ENCODE assay signal across 11 cellular contexts in the genomic region with DNA sequence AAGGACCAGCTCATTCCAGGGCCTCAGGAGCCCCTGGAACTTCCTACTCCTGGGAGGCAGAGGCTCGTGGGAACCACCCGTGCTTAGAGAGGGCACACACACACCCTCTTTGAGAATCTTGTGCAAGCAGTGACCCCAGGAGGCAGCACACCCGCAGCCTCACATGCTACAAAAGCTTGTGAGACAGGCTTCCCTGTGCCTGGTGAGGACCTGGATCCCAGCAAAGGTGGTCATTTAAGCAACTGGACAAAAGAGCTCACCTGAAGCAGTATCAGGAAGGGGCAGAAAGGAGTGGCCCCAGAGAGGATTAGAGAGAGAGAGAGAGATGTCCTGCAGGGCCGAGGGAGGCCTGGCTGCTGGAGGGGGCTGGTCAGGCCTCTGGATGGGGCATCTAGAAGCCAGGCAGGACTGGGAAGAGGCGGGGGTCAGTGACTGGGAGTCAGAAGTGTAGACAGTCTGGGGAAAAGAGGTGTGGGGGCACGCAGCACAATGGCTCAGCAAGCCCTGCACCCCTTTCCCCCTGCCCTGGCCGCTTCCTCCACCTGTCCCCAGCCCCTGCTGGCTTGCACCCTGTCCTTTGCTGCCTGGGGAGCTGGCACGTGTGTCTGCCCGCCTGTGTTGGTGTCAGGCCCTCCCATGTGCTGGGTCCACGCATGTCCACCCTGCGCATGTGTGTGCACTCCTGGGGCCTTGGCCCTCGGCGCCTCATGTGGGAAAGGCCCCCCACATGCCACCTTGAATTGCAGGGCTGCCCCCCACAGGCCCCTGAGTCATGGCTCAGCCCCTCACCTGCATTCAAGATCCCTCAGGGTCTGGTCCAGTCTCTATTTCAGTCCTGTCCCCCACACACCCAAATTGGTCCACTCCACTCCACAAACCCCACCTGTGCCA. TPM values are rescaled to one million over a fixed set of nuclear protein-coding genes. Genes with fewer than 3 reads are reported as not detected.
DNase-seq lines count a peak whose midpoint lies in the region; ATAC-seq, FAIRE-seq and TF ChIP-seq lines count a peak whose summit lies in the region.
"Had no signal": no experiment of that assay in that cellular context is flagged by ENCODE, and none has a peak within 500 bp of the region (broad histone marks: within the 10 kb centered on the region; RNA-seq: fewer than 3 reads in every experiment).

No MANE protein-coding gene starts in this region.

- H3K27me3 Mint-ChIP-seq in activated T-cell treated with anti-CD3 and anti-CD28 coated beads, Interleukin-2, amount 50 U/mL, for 24 hours, result no peaks in the 10 kb centered on the region
- no peaks in the 10 kb centered on the region for H3K27me3 Mint-ChIP-seq in activated T-cell treated with anti-CD3 and anti-CD28 coated beads, Interleukin-2, amount 50 U/mL, for 4 hours (ENCODE audit: low read depth)
- no peaks in the 10 kb centered on the region for H3K27me3 Mint-ChIP-seq in activated T-helper 17 cell treated with anti-CD3 and anti-CD28 coated beads, Interleukin-2, amount 50 U/mL, for 72 hours
- H3K27me3 Mint-ChIP-seq in stimulated activated naive CD8-positive, alpha-beta T cell treated with anti-CD3 and anti-CD28 coated beads, Interleukin-15, Interleukin-2, amounts not matched to agents 100 ng/mL and 50 ng/mL, for 24 hours, result no peaks in the 10 kb centered on the region

- H3K27ac Mint-ChIP-seq in activated T-cell treated with anti-CD3 and anti-CD28 coated beads, Interleukin-2, amount 50 U/mL, for 24 hours, result peak overlapping the region; percentile 86
- peak overlapping the region; percentile 86 for H3K27ac Mint-ChIP-seq in activated T-helper 17 cell treated with anti-CD3 and anti-CD28 coated beads, Interleukin-2, amount 50 U/mL, for 72 hours
- peak overlapping the region; percentile 65 for H3K27ac Mint-ChIP-seq in stimulated activated naive CD8-positive, alpha-beta T cell treated with anti-CD3 and anti-CD28 coated beads, Interleukin-15, Interleukin-2, amounts not matched to agents 100 ng/mL and 50 ng/mL, for 24 hours

- ATAC-seq in activated T-cell treated with anti-CD3 and anti-CD28 coated beads, Interleukin-2, amount 50 U/mL, for 4 hours, result no peak
- ATAC-seq in activated T-helper 17 cell treated with anti-CD3 and anti-CD28 coated beads, Interleukin-2, amount 50 U/mL, for 72 hours (replicated peaks), result no peak
- ATAC-seq in HG02884 (IDR thresholded peaks at IDR 0.05; ENCODE audit: unreplicated experiment), result no peak

- peaks cover 4% of the 10 kb centered on the region for H3K9me3 Mint-ChIP-seq in activated T-cell treated with anti-CD3 and anti-CD28 coated beads, Interleukin-2, amount 50 U/mL, for 24 hours
- no peaks in the 10 kb centered on the region for H3K9me3 Mint-ChIP-seq in activated T-cell treated with anti-CD3 and anti-CD28 coated beads, Interleukin-2, amount 50 U/mL, for 4 hours
- no peaks in the 10 kb centered on the region for H3K9me3 Mint-ChIP-seq in activated T-helper 17 cell treated with anti-CD3 and anti-CD28 coated beads, Interleukin-2, amount 50 U/mL, for 72 hours
- H3K9me3 Mint-ChIP-seq in stimulated activated naive CD8-positive, alpha-beta T cell treated with anti-CD3 and anti-CD28 coated beads, Interleukin-15, Interleukin-2, amounts not matched to agents 100 ng/mL and 50 ng/mL, for 24 hours, result no peaks in the 10 kb centered on the region

- DNase-seq in activated T-cell treated with anti-CD3 and anti-CD28 coated beads, Interleukin-2, amount 50 U/mL, for 24 hours, result peak; percentile 30
- DNase-seq in activated T-cell treated with anti-CD3 and anti-CD28 coated beads, Interleukin-2, amount 50 U/mL, for 4 hours, result no peak
- DNase-seq in kidney (peak; percentile 58), T-helper 9 cell (no peak), RPMI8226 (no peak)
- DNase-seq: NCI-H345, SJCRH30 had no signal

- H3K36me3 Mint-ChIP-seq in activated T-cell treated with anti-CD3 and anti-CD28 coated beads, Interleukin-2, amount 50 U/mL, for 24 hours (ENCODE audit: low read depth), result peaks cover 88% of the 10 kb centered on the region
- H3K36me3 Mint-ChIP-seq in activated T-cell treated with anti-CD3 and anti-CD28 coated beads, Interleukin-2, amount 50 U/mL, for 4 hours (ENCODE audit: insufficient read depth), result peaks cover 20% of the 10 kb centered on the region
- H3K36me3 Mint-ChIP-seq in activated T-helper 17 cell treated with anti-CD3 and anti-CD28 coated beads, Interleukin-2, amount 50 U/mL, for 72 hours (ENCODE audit: low read depth), result peaks cover 57% of the 10 kb centered on the region
- peaks cover 24% of the 10 kb centered on the region for H3K36me3 Mint-ChIP-seq in stimulated activated naive CD8-positive, alpha-beta T cell treated with anti-CD3 and anti-CD28 coated beads, Interleukin-15, Interleukin-2, amounts not matched to agents 100 ng/mL and 50 ng/mL, for 24 hours (ENCODE audit: low read depth)

- H3K4me3 ChIP-seq in kidney (ENCODE audit: low read length in 2 of 2), result no peak overlapping the region
- H3K4me3 ChIP-seq: SJCRH30 had no signal

- intact Hi-C loops in kidney (cut with DNase I), result no loop called here

- TF ChIP-seq CTCF in kidney (IDR thresholded peaks at IDR 0.05; ENCODE audit: borderline replicate concordance, extremely low read depth, insufficient read depth), result no peak

- FAIRE-seq in kidney (lab: Jason Lieb, UNC), result no peak
- FAIRE-seq: GM19239 had no signal

- H3K4me1 Mint-ChIP-seq in activated T-cell treated with anti-CD3 and anti-CD28 coated beads, Interleukin-2, amount 50 U/mL, for 24 hours (ENCODE audit: low read depth), result peaks cover 7% of the 10 kb centered on the region
- H3K4me1 Mint-ChIP-seq in activated T-cell treated with anti-CD3 and anti-CD28 coated beads, Interleukin-2, amount 50 U/mL, for 4 hours (ENCODE audit: low read depth), result no peaks in the 10 kb centered on the region
- peaks cover 4% of the 10 kb centered on the region for H3K4me1 Mint-ChIP-seq in activated T-helper 17 cell treated with anti-CD3 and anti-CD28 coated beads, Interleukin-2, amount 50 U/mL, for 72 hours
- peaks cover 4% of the 10 kb centered on the region for H3K4me1 Mint-ChIP-seq in stimulated activated naive CD8-positive, alpha-beta T cell treated with anti-CD3 and anti-CD28 coated beads, Interleukin-15, Interleukin-2, amounts not matched to agents 100 ng/mL and 50 ng/mL, for 24 hours (ENCODE audit: low read depth)

- no peak overlapping the region for H3K27ac ChIP-seq in kidney (ENCODE audit: low read depth in 2 of 2, low read length in 2 of 2)
- H3K27ac ChIP-seq: SJCRH30 had no signal

- peaks cover 0 to 3% of the 10 kb centered on the region in 2 donors for H3K36me3 ChIP-seq in kidney (ENCODE audit: control insufficient read depth in 1 of 2, insufficient read depth in 2 of 2, low read length in 2 of 2)

- H3K4me1 ChIP-seq in kidney (ENCODE audit: control insufficient read depth in 1 of 2, insufficient read depth in 1 of 2, low read depth in 1 of 2, low read length in 2 of 2), result no peaks in the 10 kb centered on the region

- no peak overlapping the region for H3K9ac ChIP-seq in kidney (ENCODE audit: low read length in 2 of 2)

- no peak overlapping the region for H3K4me3 Mint-ChIP-seq in activated T-cell treated with anti-CD3 and anti-CD28 coated beads, Interleukin-2, amount 50 U/mL, for 24 hours
- H3K4me3 Mint-ChIP-seq in activated T-cell treated with anti-CD3 and anti-CD28 coated beads, Interleukin-2, amount 50 U/mL, for 4 hours, result no peak overlapping the region
- no peak overlapping the region for H3K4me3 Mint-ChIP-seq in activated T-helper 17 cell treated with anti-CD3 and anti-CD28 coated beads, Interleukin-2, amount 50 U/mL, for 72 hours
- H3K4me3 Mint-ChIP-seq in stimulated activated naive CD8-positive, alpha-beta T cell treated with anti-CD3 and anti-CD28 coated beads, Interleukin-15, Interleukin-2, amounts not matched to agents 100 ng/mL and 50 ng/mL, for 24 hours, result no peak overlapping the region

- no peaks in the 10 kb centered on the region for H3K9me3 ChIP-seq in kidney (ENCODE audit: control insufficient read depth in 1 of 2, low read length in 2 of 2)
- H3K9me3 ChIP-seq: SJCRH30 had no signal

RNA-seq across cellular contexts. Expression of gene TSPAN3, which starts 36.9 kb away (rescaled TPM):
- total RNA-seq in activated T-cell treated with anti-CD3 and anti-CD28 coated beads, Interleukin-2, amount 50 U/mL, for 4 hours, result 10 to 100 TPM; 38.6 to 53.1 (median 42.8) TPM
- total RNA-seq in activated T-helper 17 cell treated with anti-CD3 and anti-CD28 coated beads, Interleukin-2, amount 50 U/mL, for 72 hours, result 10 to 100 TPM in 1 of 2 donors, 1 to 10 TPM in 1; 9.6 to 27.6 TPM
- 245 TPM for total RNA-seq in kidney
- polyA plus RNA-seq in kidney (ENCODE audit: insufficient read depth, low read depth, low replicate concordance), result 273 TPM

RNA-seq across cellular contexts. Expression of gene PSTPIP1, which starts 39.0 kb away (rescaled TPM):
- 100 to 1,000 TPM in 1 of 3 donors, 10 to 100 TPM in 2; 85.4 to 130 (median 92.1) TPM for total RNA-seq in activated T-cell treated with anti-CD3 and anti-CD28 coated beads, Interleukin-2, amount 50 U/mL, for 4 hours
- total RNA-seq in activated T-helper 17 cell treated with anti-CD3 and anti-CD28 coated beads, Interleukin-2, amount 50 U/mL, for 72 hours, result 100 to 1,000 TPM; 125 to 137 TPM
- total RNA-seq in kidney, result 22.1 TPM
- polyA plus RNA-seq in kidney (ENCODE audit: insufficient read depth, low read depth, low replicate concordance), result 2.2 TPM

Comparison
In these comparisons a context has a peak if more than half of its experiments do, and no peak if none do; other contexts are left out.
1. DNase-seq: peak in activated T-cell treated with anti-CD3 and anti-CD28 coated beads, Interleukin-2, amount 50 U/mL, for 24 hours (single experiment) and kidney (single experiment); none in activated T-cell treated with anti-CD3 and anti-CD28 coated beads, Interleukin-2, amount 50 U/mL, for 4 hours (single experiment), T-helper 9 cell (single experiment) and RPMI8226 (single experiment).
2. Peak in every context shown above with its lines, with median percentiles within 50 percentile points of each other: H3K27ac Mint-ChIP-seq.